17 cellular contexts compared by ENCODE assay signal in genomic region chr14:78286210-78286609, GRCh38.
DNase-seq lines count a peak whose midpoint lies in the region; ATAC-seq, FAIRE-seq and TF ChIP-seq lines count a peak whose summit lies in the region.
"Had no signal": no experiment of that assay in that cellular context is flagged by ENCODE, and none has a peak within 500 bp of the region (broad histone marks: within the 10 kb centered on the region; RNA-seq: fewer than 3 reads in every experiment).

No MANE protein-coding gene starts in this region.

- H3K27me3 ChIP-seq in RWPE2 (ENCODE audit: insufficient read depth, poor library complexity, severe bottlenecking) (peaks cover 19% of the 10 kb centered on the region), endodermal cell (ENCODE audit: control insufficient read depth, insufficient read depth, low read length, poor library complexity, severe bottlenecking) (no peaks in the 10 kb centered on the region), right cardiac atrium (ENCODE audit: control insufficient read depth, insufficient read depth) (no peaks in the 10 kb centered on the region)
- H3K27me3 ChIP-seq: BE2C had no signal

- H3K27me3 Mint-ChIP-seq in endodermal cell (ENCODE audit: insufficient read depth): no peaks in the 10 kb centered on the region
- H3K27me3 Mint-ChIP-seq: CD4-positive, CD25-positive, alpha-beta regulatory T cell; CD8-positive, alpha-beta memory T cell had no signal

- FAIRE-seq in D721Med (lab: Jason Lieb, UNC): no peak
- FAIRE-seq: A204.1, G401.6, GM12892, GM18507 had no signal

- intact Hi-C loops in right cardiac atrium (cut with DNase I): no loop called here

- no peak for TF ChIP-seq CTCF in RWPE2 (IDR thresholded peaks at IDR 0.05; ENCODE audit: poor library complexity, severe bottlenecking)
- peak; percentile 63 for TF ChIP-seq CTCF in endodermal cell (conservative IDR thresholded peaks at IDR 0.05)
- no peak for TF ChIP-seq CTCF in D721Med (IDR thresholded peaks at IDR 0.05; ENCODE audit: insufficient read depth, missing control alignments)

- H3K36me3 Mint-ChIP-seq in endodermal cell (ENCODE audit: low read depth): no peaks in the 10 kb centered on the region
- H3K36me3 Mint-ChIP-seq: CD4-positive, CD25-positive, alpha-beta regulatory T cell; CD8-positive, alpha-beta memory T cell had no signal

- DNase-seq in RWPE2 (ENCODE audit: low spot score) (no peak), endodermal cell (peak; percentile 59), iPS-NIHi7 (ENCODE audit: extremely low spot score) (peak; percentile 12), D721Med (ENCODE audit: insufficient read length, low spot score) (no peak), hepatic stellate cell (ENCODE audit: low spot score) (no peak), right cardiac atrium (no peak)
- DNase-seq in stimulated activated CD4-positive, alpha-beta T cell treated with anti-CD3 and anti-CD28 coated beads, Interleukin-2, amount 100 ng/mL, for 48 hours: no peak
- DNase-seq: ACHN; BE2C; CD4-positive, CD25-positive, alpha-beta regulatory T cell; CD8-positive, alpha-beta memory T cell; COR-L47; HCEC 1CT had no signal

- no peaks in the 10 kb centered on the region for H3K36me3 ChIP-seq in RWPE2 (ENCODE audit: low read depth)
- no peaks in the 10 kb centered on the region for H3K36me3 ChIP-seq in endodermal cell (ENCODE audit: control insufficient read depth, insufficient read depth, low read length)
- H3K36me3 ChIP-seq: BE2C had no signal

- H3K9ac ChIP-seq in endodermal cell (ENCODE audit: extremely low read depth, low read length, poor library complexity, severe bottlenecking): no peak overlapping the region

- no peak overlapping the region for H3K4me3 Mint-ChIP-seq in endodermal cell
- H3K4me3 Mint-ChIP-seq: CD4-positive, CD25-positive, alpha-beta regulatory T cell had no signal

- no peak overlapping the region for H3K27ac Mint-ChIP-seq in endodermal cell
- H3K27ac Mint-ChIP-seq: CD4-positive, CD25-positive, alpha-beta regulatory T cell; CD8-positive, alpha-beta memory T cell had no signal

- peaks cover 14% of the 10 kb centered on the region for H3K4me1 Mint-ChIP-seq in endodermal cell
- H3K4me1 Mint-ChIP-seq: CD4-positive, CD25-positive, alpha-beta regulatory T cell; CD8-positive, alpha-beta memory T cell had no signal

- ATAC-seq in RWPE2 (ENCODE audit: low read depth) (0 out of 3 replicates have a peak, but pooled peaks have one; percentile 15), right cardiac atrium (no peak)

- WGBS in endodermal cell (ENCODE audit: insufficient coverage in 1 of 2, insufficient read length in 1 of 2), 2 experiments: 78% methylated on average over 3 of the region's 3 CpGs; no CpG with 5 or more reads in 1 of the 2 experiments
- 43% methylated on average over 3 of the region's 3 CpGs for WGBS in right cardiac atrium

- no peak overlapping the region for H3K4me3 ChIP-seq in RWPE2 (ENCODE audit: severe bottlenecking)
- no peak overlapping the region for H3K4me3 ChIP-seq in endodermal cell (ENCODE audit: low read length)
- no peak overlapping the region for H3K4me3 ChIP-seq in right cardiac atrium (ENCODE audit: low read length)

- H3K9me3 ChIP-seq in RWPE2 (ENCODE audit: severe bottlenecking) (no peaks in the 10 kb centered on the region), endodermal cell (ENCODE audit: control insufficient read depth, low read length) (no peaks in the 10 kb centered on the region), right cardiac atrium (ENCODE audit: control insufficient read depth, low read length) (no peaks in the 10 kb centered on the region)
- H3K9me3 ChIP-seq: BE2C had no signal

- no peaks in the 10 kb centered on the region for H3K4me1 ChIP-seq in RWPE2 (ENCODE audit: insufficient read depth, poor library complexity, severe bottlenecking)
- H3K4me1 ChIP-seq in endodermal cell (ENCODE audit: control insufficient read depth, insufficient read depth, low read length): no peaks in the 10 kb centered on the region
- H3K4me1 ChIP-seq in right cardiac atrium (ENCODE audit: control insufficient read depth, insufficient read depth, low read length): no peaks in the 10 kb centered on the region
- H3K4me1 ChIP-seq: BE2C had no signal

- H3K27ac ChIP-seq in RWPE2 (ENCODE audit: poor library complexity, severe bottlenecking) (no peak overlapping the region), endodermal cell (ENCODE audit: low read depth, low read length) (no peak overlapping the region), right cardiac atrium (ENCODE audit: low read length) (no peak overlapping the region)

- peaks cover 3% of the 10 kb centered on the region for H3K9me3 Mint-ChIP-seq in endodermal cell

Comparison
In these comparisons a context has a peak if more than half of its experiments do, and no peak if none do; other contexts are left out.
1. DNase-seq: peak in endodermal cell (single experiment) and iPS-NIHi7 (single experiment); none in RWPE2 (single experiment), D721Med (single experiment), hepatic stellate cell (single experiment), right cardiac atrium (0 of 3) and stimulated activated CD4-positive, alpha-beta T cell treated with anti-CD3 and anti-CD28 coated beads, Interleukin-2, amount 100 ng/mL, for 48 hours (0 of 2).